ENCODE assay signal across 13 cellular contexts in the genomic region with DNA sequence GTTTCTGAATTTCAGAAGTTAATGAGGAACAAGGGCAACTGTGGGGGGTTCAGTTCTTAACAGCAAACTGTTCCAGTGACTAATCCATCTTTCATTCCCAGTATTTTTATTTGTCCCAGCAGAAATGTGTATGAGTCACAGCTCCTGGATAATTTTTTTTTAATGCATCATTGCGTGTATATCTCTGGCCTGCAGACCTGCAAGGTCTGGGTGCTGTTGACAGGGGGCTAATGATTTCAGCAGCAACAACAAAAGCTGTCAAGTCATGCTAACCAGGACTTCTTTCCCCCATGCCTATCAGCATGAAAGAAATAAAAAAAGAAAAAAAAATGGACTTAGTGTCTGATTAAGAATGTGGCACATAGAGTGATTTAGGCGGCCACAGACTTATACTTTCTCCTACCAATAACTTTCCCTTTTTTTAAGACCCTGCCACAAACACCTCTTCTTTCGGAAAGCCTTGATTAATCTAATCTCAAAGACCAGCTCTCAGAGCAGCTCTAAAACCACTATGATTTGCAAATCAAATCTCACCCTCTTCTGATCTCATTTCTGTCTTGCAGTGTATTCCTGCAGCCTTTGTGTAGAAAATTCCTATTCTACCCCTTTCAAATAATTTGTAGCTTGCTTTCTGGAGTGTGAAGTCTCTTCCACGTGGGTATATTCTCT. TPM values are rescaled to one million over a fixed set of nuclear protein-coding genes. Genes with fewer than 3 reads are reported as not detected.
DNase-seq lines count a peak whose midpoint lies in the region; ATAC-seq and TF ChIP-seq lines count a peak whose summit lies in the region.
"Had no signal": no experiment of that assay in that cellular context is flagged by ENCODE, and none has a peak within 500 bp of the region (broad histone marks: within the 10 kb centered on the region; RNA-seq: fewer than 3 reads in every experiment).

No MANE protein-coding gene starts in this region.

- intact Hi-C loops in OCI-LY7 (cut with micrococcal nuclease; ENCODE audit: unreplicated experiment) (no loop called here), posterior cingulate gyrus (cut with DNase I) (no loop called here)
- intact Hi-C loops in naive thymus-derived CD4-positive, alpha-beta T cell (cut with micrococcal nuclease), result no loop called here

- no peak overlapping the region for H3K27ac ChIP-seq in OCI-LY7 (ENCODE audit: low read depth, low read length, poor library complexity, severe bottlenecking)
- no peak overlapping the region for H3K27ac ChIP-seq in naive thymus-derived CD4-positive, alpha-beta T cell (ENCODE audit: low read depth, low read length)
- H3K27ac ChIP-seq: ascending aorta had no signal

- no peaks in the 10 kb centered on the region for H3K9me2 ChIP-seq in OCI-LY7 (ENCODE audit: insufficient read depth, low read length)

- no peaks in the 10 kb centered on the region for H3K36me3 ChIP-seq in OCI-LY7 (ENCODE audit: insufficient read depth, low read length)
- H3K36me3 ChIP-seq in naive thymus-derived CD4-positive, alpha-beta T cell (ENCODE audit: control insufficient read depth in 2 of 3, insufficient read depth in 3 of 3, low read length in 3 of 3), result no peaks in the 10 kb centered on the region
- H3K36me3 ChIP-seq: ascending aorta had no signal

- H3K4me2 ChIP-seq in OCI-LY7 (ENCODE audit: low read length), result peak overlapping the region; percentile 30

- CTCF ChIA-PET in OCI-LY7 (lab: Charles Lee; ENCODE audit: unreplicated experiment), result no interaction called here
- CTCF ChIA-PET in naive thymus-derived CD4-positive, alpha-beta T cell (lab: Charles Lee), result interaction anchor here (0.9 kb wide), 1 partner anchor 19 kb away, joined by 3 read pairs; no protein-coding TSS in a partner anchor

- H3K27me3 ChIP-seq in naive thymus-derived CD4-positive, alpha-beta T cell (ENCODE audit: control insufficient read depth in 2 of 2, insufficient read depth in 2 of 2, low read length in 2 of 2), result no peaks in the 10 kb centered on the region
- H3K27me3 ChIP-seq: ascending aorta had no signal

- H2AFZ ChIP-seq in OCI-LY7 (ENCODE audit: low read length), result peak overlapping the region; percentile 47; the same call in 1 of the 2 replicates

- H4K20me1 ChIP-seq in OCI-LY7 (ENCODE audit: insufficient read depth, low read length), result no peaks in the 10 kb centered on the region

- no peak for ATAC-seq in naive thymus-derived CD4-positive, alpha-beta T cell

- peaks cover 51% of the 10 kb centered on the region for H3K4me1 ChIP-seq in OCI-LY7 (ENCODE audit: insufficient read depth, low read length, poor library complexity, severe bottlenecking)
- no peaks in the 10 kb centered on the region for H3K4me1 ChIP-seq in naive thymus-derived CD4-positive, alpha-beta T cell (ENCODE audit: control insufficient read depth in 2 of 2, insufficient read depth in 2 of 2, low read length in 2 of 2)
- H3K4me1 ChIP-seq: ascending aorta had no signal

- BruUV-seq in OCI-LY7 (replicated peaks; lab: Mats Ljungman, UMichigan), result no TSS peak

- H3K9me3 ChIP-seq in OCI-LY7 (ENCODE audit: low read length), result no peaks in the 10 kb centered on the region
- no peaks in the 10 kb centered on the region for H3K9me3 ChIP-seq in naive thymus-derived CD4-positive, alpha-beta T cell (ENCODE audit: control insufficient read depth in 2 of 3, low read length in 3 of 3)
- H3K9me3 ChIP-seq: ascending aorta had no signal

- POLR2A ChIA-PET in OCI-LY7 (lab: Charles Lee), result interaction anchor here (0.7 to 1.4 kb wide), 4 partner anchors 11 to 115 kb away, joined by 3 to 4 read pairs (median 3); no protein-coding TSS in a partner anchor
- POLR2A ChIA-PET in naive thymus-derived CD4-positive, alpha-beta T cell (lab: Charles Lee), result interaction anchor here (1.1 kb wide), 1 partner anchor 9 kb away, joined by 6 read pairs; no protein-coding TSS in a partner anchor

- no peaks in the 10 kb centered on the region for H3K79me2 ChIP-seq in OCI-LY7 (ENCODE audit: insufficient read depth, low read depth, low read length)

- H3K9me3 Mint-ChIP-seq in chondrocyte (ENCODE audit: low read depth), result no peaks in the 10 kb centered on the region
- no peaks in the 10 kb centered on the region for H3K9me3 Mint-ChIP-seq in naive thymus-derived CD4-positive, alpha-beta T cell

- peak; percentile 62 for DNase-seq in GM04503 (ENCODE audit: low read depth)
- no peak for DNase-seq in OCI-LY7 (ENCODE audit: low spot score)
- DNase-seq in chondrocyte (ENCODE audit: low spot score), result no peak
- DNase-seq in pulmonary artery endothelial cell (ENCODE audit: low read depth, low spot score), result peak; percentile 60
- no peak for DNase-seq in HT-29 (ENCODE audit: low spot score)
- no peak for DNase-seq in stimulated activated CD4-positive, alpha-beta T cell treated with anti-CD3 and anti-CD28 coated beads, Interleukin-2, amount 100 ng/mL, for 24 hours
- no peak for DNase-seq in posterior cingulate gyrus
- DNase-seq in naive thymus-derived CD4-positive, alpha-beta T cell, result no peak
- DNase-seq: DMS153; foreskin melanocyte; stimulated activated CD8-positive, alpha-beta memory T cell treated with anti-CD3 and anti-CD28 coated beads, Interleukin-4, amount 100 ng/mL, for 48 hours had no signal

- H3K27me3 Mint-ChIP-seq in chondrocyte (ENCODE audit: low read depth), result no peaks in the 10 kb centered on the region
- H3K27me3 Mint-ChIP-seq in naive thymus-derived CD4-positive, alpha-beta T cell, result peaks cover 0 to 27% (median 0%) of the 10 kb centered on the region in 5 donors

- TF ChIP-seq CTCF in OCI-LY7 (conservative IDR thresholded peaks at IDR 0.05; ENCODE audit: low read length), result no peak
- TF ChIP-seq CTCF in chondrocyte (IDR thresholded peaks at IDR 0.05), result no peak

- peak overlapping the region; percentile 76 for H3K27ac Mint-ChIP-seq in chondrocyte (ENCODE audit: unreplicated experiment)
- no peak overlapping the region for H3K27ac Mint-ChIP-seq in naive thymus-derived CD4-positive, alpha-beta T cell

- H3K4me3 Mint-ChIP-seq in chondrocyte (ENCODE audit: unreplicated experiment), result no peak overlapping the region
- H3K4me3 Mint-ChIP-seq in naive thymus-derived CD4-positive, alpha-beta T cell, result no peak overlapping the region

- no peaks in the 10 kb centered on the region for H3K36me3 Mint-ChIP-seq in chondrocyte (ENCODE audit: low read depth)
- no peaks in the 10 kb centered on the region for H3K36me3 Mint-ChIP-seq in naive thymus-derived CD4-positive, alpha-beta T cell

- H3K4me3 ChIP-seq in OCI-LY7 (ENCODE audit: low read depth, low read length, poor library complexity, severe bottlenecking), result no peak overlapping the region
- no peak overlapping the region for H3K4me3 ChIP-seq in naive thymus-derived CD4-positive, alpha-beta T cell (ENCODE audit: low read length)
- H3K4me3 ChIP-seq: ascending aorta, lung had no signal

- peaks cover 15% of the 10 kb centered on the region for H3K4me1 Mint-ChIP-seq in chondrocyte (ENCODE audit: low read depth)
- peaks cover 0 to 7% (median 0%) of the 10 kb centered on the region in 7 donors for H3K4me1 Mint-ChIP-seq in naive thymus-derived CD4-positive, alpha-beta T cell

RNA-seq across cellular contexts. Expression of gene PREX1, which starts 14.2 kb away (rescaled TPM):
- 20.2 and 25.3 TPM in 2 replicates for total RNA-seq in OCI-LY7 (2014; rRNA removed; shearing (Covaris generic))
- total RNA-seq in OCI-LY7 (2022) (20.7 and 24.7 TPM in 2 replicates), chondrocyte (3.0 to 5.0 TPM (median 3.3 TPM) in 3 replicates), pulmonary artery endothelial cell (105 and 115 TPM in 2 replicates)
- 0.05 and 0.31 TPM in 2 replicates for total RNA-seq in HT-29 (2014; rRNA removed; shearing (Covaris generic))
- total RNA-seq in naive thymus-derived CD4-positive, alpha-beta T cell, result 100 to 1,000 TPM in 2 of 5 experiments, 10 to 100 TPM in 3; 42.0 to 143 (median 53.8) TPM
- polyA plus RNA-seq in naive thymus-derived CD4-positive, alpha-beta T cell, result 1 to 10 TPM; 2.9 to 6.2 TPM

Comparison
In these comparisons a context has a peak if more than half of its experiments do, and no peak if none do; other contexts are left out.
1. DNase-seq: peak in GM04503 (single experiment) and pulmonary artery endothelial cell (single experiment); none in OCI-LY7 (single experiment), chondrocyte (single experiment), HT-29 (single experiment), stimulated activated CD4-positive, alpha-beta T cell treated with anti-CD3 and anti-CD28 coated beads, Interleukin-2, amount 100 ng/mL, for 24 hours (0 of 2), posterior cingulate gyrus (0 of 10) and naive thymus-derived CD4-positive, alpha-beta T cell (0 of 9).